Comparison of ENCODE assay signal across 9 cellular contexts in the genomic region with DNA sequence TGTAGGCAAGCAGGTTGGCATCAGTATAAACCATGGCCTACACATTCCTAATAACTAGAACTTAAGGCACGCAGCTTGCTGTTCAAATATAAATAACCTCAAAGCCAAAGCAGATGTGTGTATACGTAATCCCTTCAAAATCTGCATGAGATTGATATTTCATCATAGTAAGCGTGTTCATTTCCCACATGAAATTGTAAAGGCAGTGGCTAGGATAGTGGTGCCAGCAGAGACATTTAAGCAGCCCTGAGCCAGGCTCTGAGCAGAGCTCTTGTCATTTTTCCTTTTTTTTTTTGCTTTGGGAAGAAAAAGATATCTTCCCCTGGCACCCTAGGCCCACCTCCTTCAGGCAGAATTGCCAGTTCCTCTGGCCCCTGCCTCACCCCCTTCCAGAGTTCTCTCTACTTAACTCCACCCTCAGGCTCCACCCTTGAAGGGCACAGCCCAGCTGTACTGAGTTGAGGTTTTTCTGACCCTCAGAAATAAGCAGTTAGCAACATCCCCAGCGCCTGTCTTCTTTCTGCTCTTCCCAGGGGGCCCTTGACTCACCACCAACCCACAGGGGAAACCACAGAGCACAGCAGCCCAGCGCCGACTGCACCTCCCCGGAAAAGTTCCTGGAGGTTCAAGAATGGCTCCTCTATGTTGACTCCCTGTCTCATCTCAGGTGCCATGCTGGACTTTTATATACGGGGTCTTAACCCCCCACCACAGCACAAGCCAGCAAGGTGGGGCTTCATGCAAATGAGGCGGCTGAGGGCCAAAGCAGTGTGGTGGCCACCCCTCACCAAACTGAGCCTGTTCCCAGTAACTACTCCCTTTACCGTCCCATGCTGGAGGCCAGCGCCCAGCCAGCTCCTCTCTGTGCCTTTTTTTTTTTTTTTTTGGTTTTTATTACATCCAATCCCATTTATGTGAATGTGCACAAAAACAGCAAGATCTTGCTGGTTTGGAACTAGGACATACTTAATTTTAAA.
DNase-seq lines count a peak whose midpoint lies in the region; ATAC-seq and TF ChIP-seq lines count a peak whose summit lies in the region.
"Had no signal": no experiment of that assay in that cellular context is flagged by ENCODE, and none has a peak within 500 bp of the region (broad histone marks: within the 10 kb centered on the region; RNA-seq: fewer than 3 reads in every experiment).

No MANE protein-coding gene starts in this region.

- TF ChIP-seq CTCF in CD14-positive monocyte (IDR thresholded peaks at IDR 0.05) (no peak), MM.1S (IDR thresholded peaks at IDR 0.05; ENCODE audit: low read length) (no peak), left lung (IDR thresholded peaks at IDR 0.05) (no peak)

- H3K27me3 ChIP-seq in MM.1S (replicated peaks; ENCODE audit: insufficient read depth, low read length) (no peaks in the 10 kb centered on the region), left lung (no peaks in the 10 kb centered on the region)

- H3K27ac ChIP-seq in MM.1S (ENCODE audit: low read length) (peak overlapping the region; percentile 7; the same call in 1 of the 2 replicates), left lung (peak overlapping the region; percentile 51 to 81)

- H3K4me3 ChIP-seq in MM.1S (ENCODE audit: low read length): no peak overlapping the region
- H3K4me3 ChIP-seq in left lung: no peak overlapping the region

- no peaks in the 10 kb centered on the region for H3K36me3 ChIP-seq in MM.1S (replicated peaks; ENCODE audit: insufficient read depth, low read length)
- no peaks in the 10 kb centered on the region for H3K36me3 ChIP-seq in left lung

- H3K79me2 ChIP-seq in MM.1S (ENCODE audit: low read length): no peaks in the 10 kb centered on the region

- H3K27me3 Mint-ChIP-seq in CD14-positive monocyte (ENCODE audit: low read depth in 3 of 3): no peaks in the 10 kb centered on the region
- peaks cover 3% of the 10 kb centered on the region for H3K27me3 Mint-ChIP-seq in activated T-helper 2 cell treated with anti-CD3 and anti-CD28 coated beads, Interferon-gamma antibody, Interleukin-2, Interleukin-4, amounts not matched to agents 10 μg/mL and 5 μg/mL and 100 μg/mL, durations not matched to agents 14 hours and 24 hours and 36 hours (ENCODE audit: low read depth)

- H3K27ac Mint-ChIP-seq in CD14-positive monocyte: peak overlapping the region; percentile 80 to 94 (median 92)
- peak overlapping the region; percentile 62 for H3K27ac Mint-ChIP-seq in activated T-helper 2 cell treated with anti-CD3 and anti-CD28 coated beads, Interferon-gamma antibody, Interleukin-2, Interleukin-4, amounts not matched to agents 10 μg/mL and 5 μg/mL and 100 μg/mL, durations not matched to agents 14 hours and 24 hours and 36 hours

- no peak overlapping the region for H3K9ac ChIP-seq in MM.1S (ENCODE audit: low read length)

- no peaks in the 10 kb centered on the region for H3K9me3 ChIP-seq in MM.1S (replicated peaks; ENCODE audit: insufficient read depth, low read length)
- H3K9me3 ChIP-seq in left lung: no peaks in the 10 kb centered on the region

- H3K4me3 Mint-ChIP-seq in CD14-positive monocyte: peak overlapping the region; percentile 61 to 83
- peak overlapping the region; percentile 38 for H3K4me3 Mint-ChIP-seq in activated T-helper 2 cell treated with anti-CD3 and anti-CD28 coated beads, Interferon-gamma antibody, Interleukin-2, Interleukin-4, amounts not matched to agents 10 μg/mL and 5 μg/mL and 100 μg/mL, durations not matched to agents 14 hours and 24 hours and 36 hours (ENCODE audit: low read depth)
- H3K4me3 Mint-ChIP-seq: brain had no signal

- no peak overlapping the region; the same call in 1 of the 2 replicates for H3K4me2 ChIP-seq in MM.1S (ENCODE audit: low read depth, low read length)

- peaks cover 44% of the 10 kb centered on the region for H3K4me1 Mint-ChIP-seq in CD14-positive monocyte
- peaks cover 47% of the 10 kb centered on the region for H3K4me1 Mint-ChIP-seq in activated T-helper 2 cell treated with anti-CD3 and anti-CD28 coated beads, Interferon-gamma antibody, Interleukin-2, Interleukin-4, amounts not matched to agents 10 μg/mL and 5 μg/mL and 100 μg/mL, durations not matched to agents 14 hours and 24 hours and 36 hours (ENCODE audit: low read depth)

- no peaks in the 10 kb centered on the region for H4K20me1 ChIP-seq in MM.1S (ENCODE audit: insufficient read depth, low read length)

- peak; percentile 55 for DNase-seq in CD14-positive monocyte (ENCODE audit: low spot score)
- DNase-seq in MM.1S: peak; percentile 55
- peak; percentile 31 for DNase-seq in activated T-helper 2 cell treated with anti-CD3 and anti-CD28 coated beads, Interferon-gamma antibody, Interleukin-2, Interleukin-4, amounts not matched to agents 10 μg/mL and 5 μg/mL and 100 μg/mL, durations not matched to agents 14 hours and 24 hours and 36 hours (ENCODE audit: low spot score)
- DNase-seq in left lung: peak; percentile 45 to 81
- no peak for DNase-seq in SW 1271 (lab: John Stamatoyannopoulos, UW)
- DNase-seq in dedifferentiated amniotic fluid mesenchymal stem cell (ENCODE audit: extremely low spot score): no peak
- DNase-seq in activated CD4-positive, CD25-positive, alpha-beta regulatory T cell treated with anti-CD3 and anti-CD28 coated beads, Interleukin-2, amount 50 U/mL, for 72 hours: no peak

- peaks cover 5% of the 10 kb centered on the region; the same call in 1 of the 2 replicates for H3F3A ChIP-seq in MM.1S (ENCODE audit: insufficient read depth, low read length)

- ATAC-seq in GM21528 (IDR thresholded peaks at IDR 0.05; ENCODE audit: low FRiP score, unreplicated experiment) (peak; percentile 53), left lung (peak; percentile 63)

- H2AFZ ChIP-seq in MM.1S (ENCODE audit: low read length): no peak overlapping the region

- intact Hi-C loops in CD14-positive monocyte (cut with micrococcal nuclease): no loop called here
- intact Hi-C loops in activated T-helper 2 cell treated with anti-CD3 and anti-CD28 coated beads, Interferon-gamma antibody, Interleukin-2, Interleukin-4, amounts not matched to agents 10 μg/mL and 5 μg/mL and 100 μg/mL, durations not matched to agents 14 hours and 24 hours and 36 hours (cut with micrococcal nuclease): no loop called here
- intact Hi-C loops in left lung (cut with DNase I): no loop called here

- no peaks in the 10 kb centered on the region for H3K36me3 Mint-ChIP-seq in CD14-positive monocyte
- H3K36me3 Mint-ChIP-seq in activated T-helper 2 cell treated with anti-CD3 and anti-CD28 coated beads, Interferon-gamma antibody, Interleukin-2, Interleukin-4, amounts not matched to agents 10 μg/mL and 5 μg/mL and 100 μg/mL, durations not matched to agents 14 hours and 24 hours and 36 hours (ENCODE audit: low read depth): no peaks in the 10 kb centered on the region
- H3K36me3 Mint-ChIP-seq: brain had no signal

- peaks cover 22% of the 10 kb centered on the region for H3K4me1 ChIP-seq in MM.1S (ENCODE audit: low read length)
- H3K4me1 ChIP-seq in left lung: peaks cover 12 to 41% of the 10 kb centered on the region in 2 donors

- no peaks in the 10 kb centered on the region for H3K9me2 ChIP-seq in MM.1S (replicated peaks; ENCODE audit: insufficient read depth, low read length)

- no peaks in the 10 kb centered on the region for H3K9me3 Mint-ChIP-seq in CD14-positive monocyte
- no peaks in the 10 kb centered on the region for H3K9me3 Mint-ChIP-seq in activated T-helper 2 cell treated with anti-CD3 and anti-CD28 coated beads, Interferon-gamma antibody, Interleukin-2, Interleukin-4, amounts not matched to agents 10 μg/mL and 5 μg/mL and 100 μg/mL, durations not matched to agents 14 hours and 24 hours and 36 hours
- H3K9me3 Mint-ChIP-seq: brain had no signal

Comparison
In these comparisons a context has a peak if more than half of its experiments do, and no peak if none do; other contexts are left out.
1. DNase-seq: peak in CD14-positive monocyte (single experiment), MM.1S (single experiment), activated T-helper 2 cell treated with anti-CD3 and anti-CD28 coated beads, Interferon-gamma antibody, Interleukin-2, Interleukin-4, amounts not matched to agents 10 μg/mL and 5 μg/mL and 100 μg/mL, durations not matched to agents 14 hours and 24 hours and 36 hours (single experiment) and left lung (2 of 2); none in SW 1271 (0 of 2), dedifferentiated amniotic fluid mesenchymal stem cell (single experiment) and activated CD4-positive, CD25-positive, alpha-beta regulatory T cell treated with anti-CD3 and anti-CD28 coated beads, Interleukin-2, amount 50 U/mL, for 72 hours (single experiment).